ENCODE assay signal across 31 cellular contexts in the genomic region with DNA sequence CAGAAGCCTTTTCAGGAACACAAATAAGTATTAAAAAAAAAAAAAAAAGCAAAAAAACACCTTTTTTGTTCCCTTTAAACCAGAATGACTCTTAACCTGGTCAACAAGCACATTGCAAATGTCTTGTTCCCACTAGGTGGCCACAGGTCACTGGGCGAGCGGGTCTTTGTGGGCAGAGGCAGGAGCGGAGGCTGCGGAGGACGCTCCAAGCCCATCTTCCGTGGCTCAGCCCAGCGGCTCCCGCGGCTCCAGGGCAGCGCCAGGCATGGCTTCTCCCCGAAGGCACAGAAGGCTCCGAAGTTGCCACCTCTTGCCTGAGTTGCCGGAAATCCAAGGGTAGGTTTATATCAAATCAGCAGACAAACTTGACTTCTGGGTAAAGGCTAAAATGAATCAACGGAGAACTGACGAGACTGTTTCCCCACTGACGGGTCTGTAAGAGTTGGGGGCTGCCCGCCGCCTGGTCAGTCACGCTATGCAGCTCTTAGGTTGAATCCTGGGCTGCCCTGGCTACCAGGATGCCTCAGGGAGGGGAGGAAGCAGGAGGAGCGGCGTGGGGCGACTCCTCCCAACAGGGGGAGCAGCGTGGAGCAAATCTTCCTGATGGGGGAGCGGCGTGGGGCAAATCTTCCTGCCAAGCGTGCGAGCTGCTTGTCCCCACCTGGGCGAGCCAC.
"Had no signal": no experiment of that assay in that cellular context is flagged by ENCODE, and none has a peak within 500 bp of the region (broad histone marks: within the 10 kb centered on the region; RNA-seq: fewer than 3 reads in every experiment).

No MANE protein-coding gene starts in this region.

- ATAC-seq: activated CD8-positive, alpha-beta memory T cell treated with anti-CD3 and anti-CD28 coated beads, Interleukin-2, amount 10 ng/mL, durations not matched to agents 7 days and 5 days; activated CD8-positive, alpha-beta T cell treated with anti-CD3 and anti-CD28 coated beads for 36 hours; gastrocnemius medialis; left cardiac atrium; left ventricle myocardium superior had no signal

- H3K9ac ChIP-seq: parathyroid adenoma had no signal

- H3K27ac Mint-ChIP-seq: activated B cell treated with CpG ODN at 0.5 μM for 24 hours; activated CD8-positive, alpha-beta memory T cell treated with anti-CD3 and anti-CD28 coated beads, Interleukin-2, amount 10 ng/mL, durations not matched to agents 7 days and 5 days; activated CD8-positive, alpha-beta T cell treated with anti-CD3 and anti-CD28 coated beads for 36 hours; activated naive CD8-positive, alpha-beta T cell; activated T-helper 2 cell treated with anti-CD3 and anti-CD28 coated beads, Interferon-gamma antibody, Interleukin-2, Interleukin-4, amounts not matched to agents 10 μg/mL and 5 μg/mL and 100 μg/mL, durations not matched to agents 14 hours and 24 hours and 36 hours; mesothelial cell of epicardium; naive B cell; nephron progenitor cell had no signal

- H3K9me3 Mint-ChIP-seq: activated B cell treated with CpG ODN at 0.5 μM for 24 hours had no signal

- H3K4me1 Mint-ChIP-seq: activated B cell treated with CpG ODN at 0.5 μM for 24 hours; activated CD8-positive, alpha-beta memory T cell treated with anti-CD3 and anti-CD28 coated beads, Interleukin-2, amount 10 ng/mL, durations not matched to agents 7 days and 5 days; central memory CD8-positive, alpha-beta T cell; mesothelial cell of epicardium; naive B cell had no signal

- H3K4me2 ChIP-seq: hepatocyte had no signal

- H3K4me3 ChIP-seq: dorsolateral prefrontal cortex, gastrocnemius medialis, hepatocyte, right atrium auricular region, tibial nerve had no signal

- H3K36me3 Mint-ChIP-seq: activated CD8-positive, alpha-beta memory T cell treated with anti-CD3 and anti-CD28 coated beads, Interleukin-2, amount 10 ng/mL, durations not matched to agents 7 days and 5 days; activated naive CD8-positive, alpha-beta T cell; mesothelial cell of epicardium; naive B cell had no signal

- DNase-seq: activated B cell treated with CpG ODN at 0.5 μM for 24 hours; activated CD4-positive, alpha-beta T cell treated with anti-CD3 and anti-CD28 coated beads, Interleukin-2, amount 50 U/mL, for 1 hour; activated CD8-positive, alpha-beta memory T cell treated with anti-CD3 and anti-CD28 coated beads, Interleukin-2, amount 10 ng/mL, durations not matched to agents 7 days and 5 days; activated CD8-positive, alpha-beta T cell treated with anti-CD3 and anti-CD28 coated beads for 36 hours; activated naive CD4-positive, alpha-beta T cell; activated T-cell treated with anti-CD3 and anti-CD28 coated beads, Interleukin-2, amount 50 U/mL, for 48 hours; anterior cingulate cortex; dorsolateral prefrontal cortex; effector memory CD4-positive, alpha-beta T cell; erythroblast; gastrocnemius medialis; left cardiac atrium; left ventricle myocardium superior; mammary epithelial cell; naive B cell; nephron progenitor cell; nucleus accumbens; stimulated activated CD4-positive, alpha-beta T cell treated with anti-CD3 and anti-CD28 coated beads, Interleukin-15, amount 100 ng/mL, for 24 hours; stimulated activated CD4-positive, alpha-beta T cell treated with anti-CD3 and anti-CD28 coated beads, Interleukin-2, amount 100 ng/mL, for 24 hours; stimulated activated naive CD4-positive, alpha-beta T cell; T-helper 2 cell had no signal

- H3K27me3 Mint-ChIP-seq: activated B cell treated with CpG ODN at 0.5 μM for 24 hours; activated CD8-positive, alpha-beta memory T cell treated with anti-CD3 and anti-CD28 coated beads, Interleukin-2, amount 10 ng/mL, durations not matched to agents 7 days and 5 days; activated CD8-positive, alpha-beta T cell treated with anti-CD3 and anti-CD28 coated beads for 36 hours had no signal

- H3K27me3 ChIP-seq: dorsolateral prefrontal cortex, gastrocnemius medialis, hepatocyte, right atrium auricular region, tibial nerve had no signal

- H3K9me3 ChIP-seq: gastrocnemius medialis, right atrium auricular region, tibial nerve had no signal

- H3K79me2 ChIP-seq: hepatocyte had no signal

- H3K4me3 Mint-ChIP-seq: activated B cell treated with CpG ODN at 0.5 μM for 24 hours; activated CD8-positive, alpha-beta memory T cell treated with anti-CD3 and anti-CD28 coated beads, Interleukin-2, amount 10 ng/mL, durations not matched to agents 7 days and 5 days; activated CD8-positive, alpha-beta T cell treated with anti-CD3 and anti-CD28 coated beads for 36 hours; activated naive CD8-positive, alpha-beta T cell; central memory CD8-positive, alpha-beta T cell; mesothelial cell of epicardium; naive B cell; nephron progenitor cell had no signal

- H3K36me3 ChIP-seq: gastrocnemius medialis, right atrium auricular region, tibial nerve had no signal

- H3K4me1 ChIP-seq: gastrocnemius medialis, parathyroid adenoma, right atrium auricular region, tibial nerve had no signal

- H2AFZ ChIP-seq: hepatocyte, parathyroid adenoma had no signal

- H3K27ac ChIP-seq: gastrocnemius medialis, hepatocyte, parathyroid adenoma, right atrium auricular region, tibial nerve had no signal

- FAIRE-seq: bronchial epithelial cell, keratinocyte had no signal
